ENCODE assay signal across 31 cellular contexts in genomic region chr6:149098700-149099276, GRCh38.
"Had no signal": no experiment of that assay in that cellular context is flagged by ENCODE, and none has a peak within 500 bp of the region (broad histone marks: within the 10 kb centered on the region; RNA-seq: fewer than 3 reads in every experiment).

No MANE protein-coding gene starts in this region.

- H3K4me1 ChIP-seq: neural progenitor cell, psoas muscle, upper lobe of right lung, uterus had no signal

- DNase-seq: natural killer cell; occipital lobe; ovary; posterior cingulate gyrus; psoas muscle; right cardiac atrium; spleen; stimulated activated CD4-positive, alpha-beta T cell treated with anti-CD3 and anti-CD28 coated beads, Interleukin-12 subunit alpha, Interleukin-12 subunit beta, amount 100 ng/mL, for 4 hours; stimulated activated CD4-positive, alpha-beta T cell treated with anti-CD3 and anti-CD28 coated beads, Interleukin-1b, Interleukin-23, amount 100 ng/mL, for 48 hours; stimulated activated CD4-positive, alpha-beta T cell treated with anti-CD3 and anti-CD28 coated beads, Interleukin-4, amount 100 ng/mL, for 1 hour; stimulated activated CD4-positive, alpha-beta T cell treated with anti-CD3 and anti-CD28 coated beads, Interleukin-4, amount 100 ng/mL, for 4 hours; stimulated activated CD8-positive, alpha-beta memory T cell treated with anti-CD3 and anti-CD28 coated beads, Interleukin-4, amount 100 ng/mL, for 48 hours; stimulated activated naive CD4-positive, alpha-beta T cell; stimulated activated naive CD8-positive, alpha-beta T cell treated with anti-CD3 and anti-CD28 coated beads, Interleukin-15, amount 100 ng/mL, for 72 hours; stimulated activated naive CD8-positive, alpha-beta T cell treated with anti-CD3 and anti-CD28 coated beads, Interleukin-15, Interleukin-2, amounts not matched to agents 100 U/mL and 50 U/mL, for 24 hours; substantia nigra; testis; tibial artery; transverse colon; upper lobe of right lung; uterus had no signal

- H3K9ac ChIP-seq: neural progenitor cell, parathyroid adenoma had no signal

- H3K4me3 Mint-ChIP-seq: natural killer cell; nephron; neural progenitor cell; stimulated activated memory B cell treated with anti-CD40 and anti-IgM and Interleukin-4, amounts not matched to agents 10 μg/mL and 1 μg/mL and 100 μg/mL, for 72 hours; stimulated activated naive CD8-positive, alpha-beta T cell treated with anti-CD3 and anti-CD28 coated beads, Interleukin-15, amount 100 ng/mL, for 72 hours; type B pancreatic cell had no signal

- H2AFZ ChIP-seq: neural progenitor cell, parathyroid adenoma had no signal

- H3K4me1 Mint-ChIP-seq: natural killer cell had no signal

- H3K9me3 ChIP-seq: ovary, testis had no signal

- H3K36me3 ChIP-seq: neural progenitor cell, ovary, spleen, suprapubic skin, tibial artery, transverse colon, upper lobe of right lung, uterus had no signal

- H3K27ac ChIP-seq: neural progenitor cell, ovary, parathyroid adenoma, psoas muscle, skin epidermis, spleen, suprapubic skin, testis, tibial artery, transverse colon, upper lobe of right lung, uterus had no signal

- H3K79me2 ChIP-seq: parathyroid adenoma had no signal

- H3K4me2 ChIP-seq: neural progenitor cell, smooth muscle cell had no signal

- H3K27me3 ChIP-seq: neural progenitor cell, ovary, spleen, suprapubic skin, testis, tibial artery, transverse colon, upper lobe of right lung, uterus had no signal

- H3K4me3 ChIP-seq: neural progenitor cell, ovary, psoas muscle, skin epidermis, smooth muscle cell, spleen, suprapubic skin, testis, tibial artery, transverse colon, upper lobe of right lung, uterus had no signal

- H3K27ac Mint-ChIP-seq: natural killer cell; neural progenitor cell; progenitor cell of endocrine pancreas; stimulated activated memory B cell treated with anti-CD40 and anti-IgM and Interleukin-4, amounts not matched to agents 10 μg/mL and 1 μg/mL and 100 μg/mL, for 72 hours; stimulated activated naive CD8-positive, alpha-beta T cell treated with anti-CD3 and anti-CD28 coated beads, Interleukin-15, amount 100 ng/mL, for 72 hours; type B pancreatic cell had no signal

- ATAC-seq: natural killer cell; psoas muscle; right cardiac atrium; sciatic nerve; stimulated activated memory B cell treated with anti-CD40 and anti-IgM and Interleukin-4, amounts not matched to agents 10 μg/mL and 1 μg/mL and 100 μg/mL, for 72 hours; stimulated activated naive CD8-positive, alpha-beta T cell treated with anti-CD3 and anti-CD28 coated beads, Interleukin-15, amount 100 ng/mL, for 72 hours; stimulated activated naive CD8-positive, alpha-beta T cell treated with anti-CD3 and anti-CD28 coated beads, Interleukin-15, Interleukin-2, amounts not matched to agents 100 U/mL and 50 U/mL, for 24 hours; upper lobe of right lung had no signal

- H3K27me3 Mint-ChIP-seq: stimulated activated memory B cell treated with anti-CD40 and anti-IgM and Interleukin-4, amounts not matched to agents 10 μg/mL and 1 μg/mL and 100 μg/mL, for 72 hours; stimulated activated naive CD8-positive, alpha-beta T cell treated with anti-CD3 and anti-CD28 coated beads, Interleukin-15, amount 100 ng/mL, for 72 hours; type B pancreatic cell had no signal

- H3K36me3 Mint-ChIP-seq: stimulated activated memory B cell treated with anti-CD40 and anti-IgM and Interleukin-4, amounts not matched to agents 10 μg/mL and 1 μg/mL and 100 μg/mL, for 72 hours; type B pancreatic cell had no signal
